In the genomic region with DNA sequence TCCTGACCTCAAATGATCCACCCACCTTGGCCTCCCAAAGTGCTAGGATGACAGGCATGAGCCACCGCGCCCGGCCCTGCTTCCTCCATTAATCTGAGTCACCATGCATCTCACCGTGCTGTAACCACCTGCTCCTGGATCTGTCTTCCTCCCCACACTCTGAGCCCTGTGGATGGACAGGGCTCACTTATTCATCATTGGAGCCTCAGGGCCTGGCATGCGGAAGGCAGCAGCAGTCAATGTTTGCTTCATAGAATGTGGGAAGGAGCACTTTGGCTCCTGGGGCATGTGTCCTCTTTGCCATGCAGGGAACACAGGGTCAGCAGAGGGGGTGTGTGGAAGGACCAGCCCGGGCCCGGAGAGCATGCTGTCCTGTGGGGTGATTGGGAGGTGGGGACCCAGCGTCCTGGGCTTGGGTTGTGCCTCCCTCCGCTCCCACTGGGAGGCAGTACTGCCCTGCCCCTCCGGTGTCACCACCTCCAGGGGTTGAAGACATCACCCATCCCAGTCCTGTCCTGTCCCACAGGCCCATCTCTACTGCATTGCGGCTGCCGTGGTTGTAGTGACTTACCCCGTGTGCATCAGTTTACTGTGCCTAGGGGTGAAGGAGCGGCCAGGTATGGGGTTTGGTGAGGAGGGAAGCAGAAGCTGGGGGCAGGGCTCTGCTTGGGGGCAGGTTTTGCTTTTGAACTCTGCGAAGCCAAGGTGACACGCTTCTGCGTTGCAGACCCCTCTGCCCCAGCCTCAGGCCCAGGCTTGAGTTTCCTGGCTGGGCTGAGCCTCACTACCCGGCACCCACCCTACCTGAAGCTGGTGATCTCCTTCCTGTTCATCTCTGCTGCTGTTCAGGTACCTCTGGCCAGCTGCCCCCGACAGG, we compare ENCODE assay signal across 9 cellular contexts. TPM values are rescaled to one million over a fixed set of nuclear protein-coding genes. Genes with fewer than 3 reads are reported as not detected.
A peak's percentile ranks its signal among the peaks of the same experiment; 100 is the strongest.
DNase-seq lines count a peak whose midpoint lies in the region; ATAC-seq and TF ChIP-seq lines count a peak whose summit lies in the region.
"Had no signal": no experiment of that assay in that cellular context is flagged by ENCODE, and none has a peak within 500 bp of the region (broad histone marks: within the 10 kb centered on the region; RNA-seq: fewer than 3 reads in every experiment).

No MANE protein-coding gene starts in this region.

- no peak for TF ChIP-seq CTCF in CD4-positive, alpha-beta T cell (IDR thresholded peaks at IDR 0.05)
- TF ChIP-seq CTCF in HEK293 (tag by site-specific recombination; IDR thresholded peaks at IDR 0.05) (no peak), liver (IDR thresholded peaks at IDR 0.05; ENCODE audit: low read depth, low read length, missing input control) (peak; percentile 39)

- no peaks in the 10 kb centered on the region for H3K4me1 ChIP-seq in HEK293 (ENCODE audit: control insufficient read depth, insufficient read depth, low read length)
- H3K4me1 ChIP-seq in liver (ENCODE audit: control insufficient read depth in 4 of 4, insufficient read depth in 4 of 4, low read length in 3 of 4) = no peaks in the 10 kb centered on the region

- H3K9me3 ChIP-seq in CD4-positive, alpha-beta T cell (ENCODE audit: control insufficient read depth, low read length) = no peaks in the 10 kb centered on the region
- no peaks in the 10 kb centered on the region for H3K9me3 ChIP-seq in HEK293 (ENCODE audit: control insufficient read depth, insufficient read depth, low read depth, low read length)
- H3K9me3 ChIP-seq in liver (ENCODE audit: control insufficient read depth in 4 of 4, low read length in 3 of 4) = no peaks in the 10 kb centered on the region

- peaks cover 38% of the 10 kb centered on the region for H3K36me3 Mint-ChIP-seq in CD4-positive, alpha-beta T cell (ENCODE audit: low read depth)

- no peaks in the 10 kb centered on the region for H3K4me1 Mint-ChIP-seq in CD4-positive, alpha-beta T cell (ENCODE audit: low read depth)

- H3K27ac Mint-ChIP-seq in CD4-positive, alpha-beta T cell = no peak overlapping the region

- H3K4me3 Mint-ChIP-seq in CD4-positive, alpha-beta T cell = no peak overlapping the region

- intact Hi-C loops in CD4-positive, alpha-beta T cell (cut with DNase I, micrococcal nuclease) = no loop called here

- H3K36me3 ChIP-seq in HEK293 (ENCODE audit: control insufficient read depth in 2 of 2, insufficient read depth in 1 of 2, low read length in 2 of 2) (peaks cover 0 to 28% of the 10 kb centered on the region in 2 experiments; a peak in 2 of 3 replicates), liver (ENCODE audit: control insufficient read depth in 4 of 4, insufficient read depth in 3 of 4, low read depth in 1 of 4, low read length in 3 of 4) (peaks cover 0 to 5% (median 0%) of the 10 kb centered on the region in 4 donors)

- no peak overlapping the region for H3K27ac ChIP-seq in CD4-positive, alpha-beta T cell (ENCODE audit: low read depth, low read length)
- H3K27ac ChIP-seq in HEK293 (ENCODE audit: extremely low read depth, low read depth, low read length) (no peak overlapping the region), liver (ENCODE audit: low read depth in 1 of 2, low read length in 2 of 2) (no peak overlapping the region)
- H3K27ac ChIP-seq: SK-N-MC had no signal

- POLR2A ChIA-PET in CD4-positive, alpha-beta T cell (lab: Charles Lee) = no interaction called here
- POLR2A ChIA-PET in HEK293 (lab: Yijun Ruan, JAX) = interaction anchor here (0.5 to 1.6 kb wide), 2 partner anchors 26 to 355 kb away, joined by 5 to 7 read pairs; a partner anchor contains a TSS

- H3K4me3 ChIP-seq in HEK293 (ENCODE audit: low read depth, low read length) = no peak overlapping the region
- H3K4me3 ChIP-seq in liver (ENCODE audit: low read depth in 1 of 3, low read length in 3 of 3) = no peak overlapping the region
- H3K4me3 ChIP-seq: SK-N-MC had no signal

- no peak overlapping the region for H3K9ac ChIP-seq in liver (ENCODE audit: low read depth in 1 of 2, low read length in 2 of 2)

- CTCF ChIA-PET in CD4-positive, alpha-beta T cell (lab: Charles Lee) = no interaction called here
- CTCF ChIA-PET in HEK293 (lab: Yijun Ruan, JAX) = interaction anchor here (0.6 to 1.2 kb wide), 7 partner anchors 9 to 86 kb away, joined by 3 to 5 read pairs (median 3); a partner anchor contains a TSS

- H3K9me3 Mint-ChIP-seq in CD4-positive, alpha-beta T cell = no peaks in the 10 kb centered on the region

- TF ChIP-seq RAD21 in liver (IDR thresholded peaks at IDR 0.05) = peak; percentile 65 to 85

- no peaks in the 10 kb centered on the region for H3K27me3 Mint-ChIP-seq in CD4-positive, alpha-beta T cell

- ATAC-seq in CD4-positive, alpha-beta T cell (ENCODE audit: poor library complexity) = peak; percentile 56
- no peak for ATAC-seq in HG03095 (IDR thresholded peaks at IDR 0.05; ENCODE audit: unreplicated experiment)

- WGBS in liver = 80% methylated on average over 19 of the region's 19 CpGs

- no peaks in the 10 kb centered on the region for H3K27me3 ChIP-seq in CD4-positive, alpha-beta T cell (ENCODE audit: control insufficient read depth, insufficient read depth, low read length)
- no peaks in the 10 kb centered on the region for H3K27me3 ChIP-seq in liver (ENCODE audit: control insufficient read depth in 4 of 4, insufficient read depth in 4 of 4, low read length in 3 of 4)

- DNase-seq in CD4-positive, alpha-beta T cell = peak in 1 of 10 experiments; percentile 6
- DNase-seq in activated CD4-positive, alpha-beta T cell treated with anti-CD3 and anti-CD28 coated beads, Interleukin-2, amount 50 U/mL, for 48 hours = peak; percentile 29 to 38
- no peak for DNase-seq in NCI-H526 treated with DMSO at 0.1 percent for 48 hours (lab: John Stamatoyannopoulos, UW)
- DNase-seq in GF-D8 (lab: John Stamatoyannopoulos, UW) = no peak
- DNase-seq in NCI-H187 treated with DMSO at 0.1 percent for 48 hours (lab: John Stamatoyannopoulos, UW) = no peak

TF ChIP-seq in HEK293, 187 proteins besides CTCF, POLR2A, EP300 and RAD21:
- TF ChIP-seq ZNF521 (tag by site-specific recombination; IDR thresholded peaks at IDR 0.05) = no peak
- no peak for TF ChIP-seq ZNF596 (tag by site-specific recombination; IDR thresholded peaks at IDR 0.05)
- peak; percentile 41; the same call in 1 of the 2 replicates for TF ChIP-seq ZBTB17 (tag by site-specific recombination; IDR thresholded peaks at IDR 0.05)
- TF ChIP-seq ZNF654 (tag by site-specific recombination; IDR thresholded peaks at IDR 0.05; ENCODE audit: low read depth) = 0 out of 2 replicates have a peak, but pooled peaks have one; percentile 10
- no peak for TF ChIP-seq ZNF558 (tag by site-specific recombination; IDR thresholded peaks at IDR 0.05)
- TF ChIP-seq KLF7 (tag by site-specific recombination; IDR thresholded peaks at IDR 0.05; ENCODE audit: borderline replicate concordance) = no peak
- no peak for TF ChIP-seq MEIS1 (CRISPR knock-in tag; IDR thresholded peaks at IDR 0.05; ENCODE audit: borderline replicate concordance)
- no peak for TF ChIP-seq ZNF626 (tag by site-specific recombination; IDR thresholded peaks at IDR 0.05)
- TF ChIP-seq ZNF341 (tag by site-specific recombination; IDR thresholded peaks at IDR 0.05; ENCODE audit: low read depth) = no peak

TF ChIP-seq in liver, 16 proteins besides CTCF, POLR2A, EP300 and RAD21:
- TF ChIP-seq, protein P1, sequence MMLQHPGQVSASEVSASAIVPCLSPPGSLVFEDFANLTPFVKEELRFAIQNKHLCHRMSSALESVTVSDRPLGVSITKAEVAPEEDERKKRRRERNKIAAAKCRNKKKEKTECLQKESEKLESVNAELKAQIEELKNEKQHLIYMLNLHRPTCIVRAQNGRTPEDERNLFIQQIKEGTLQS (IDR thresholded peaks at IDR 0.05) = no peak
- TF ChIP-seq FOXA1 (IDR thresholded peaks at IDR 0.05) (no peak), EGR1 (IDR thresholded peaks at IDR 0.05; ENCODE audit: low read depth in 2 of 2) (no peak), NR2F2 (IDR thresholded peaks at IDR 0.05) (no peak), HNF4A (conservative IDR thresholded peaks at IDR 0.05) (no peak), YY1 (IDR thresholded peaks at IDR 0.05) (no peak)
- TF ChIP-seq, protein P2, sequence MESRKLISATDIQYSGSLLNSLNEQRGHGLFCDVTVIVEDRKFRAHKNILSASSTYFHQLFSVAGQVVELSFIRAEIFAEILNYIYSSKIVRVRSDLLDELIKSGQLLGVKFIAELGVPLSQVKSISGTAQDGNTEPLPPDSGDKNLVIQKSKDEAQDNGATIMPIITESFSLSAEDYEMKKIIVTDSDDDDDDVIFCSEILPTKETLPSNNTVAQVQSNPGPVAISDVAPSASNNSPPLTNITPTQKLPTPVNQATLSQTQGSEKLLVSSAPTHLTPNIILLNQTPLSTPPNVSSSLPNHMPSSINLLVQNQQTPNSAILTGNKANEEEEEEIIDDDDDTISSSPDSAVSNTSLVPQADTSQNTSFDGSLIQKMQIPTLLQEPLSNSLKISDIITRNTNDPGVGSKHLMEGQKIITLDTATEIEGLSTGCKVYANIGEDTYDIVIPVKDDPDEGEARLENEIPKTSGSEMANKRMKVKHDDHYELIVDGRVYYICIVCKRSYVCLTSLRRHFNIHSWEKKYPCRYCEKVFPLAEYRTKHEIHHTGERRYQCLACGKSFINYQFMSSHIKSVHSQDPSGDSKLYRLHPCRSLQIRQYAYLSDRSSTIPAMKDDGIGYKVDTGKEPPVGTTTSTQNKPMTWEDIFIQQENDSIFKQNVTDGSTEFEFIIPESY (IDR thresholded peaks at IDR 0.05) = no peak
TF ChIP-seq in liver: peak in this region for 0.

RNA-seq across cellular contexts. Expression of a gene that starts 11.5 kb away (rescaled TPM):
- under 1 TPM; 0.28 to 0.30 TPM for total RNA-seq in CD4-positive, alpha-beta T cell
- total RNA-seq in liver = 10 to 100 TPM in 1 of 2 donors, under 1 TPM in 1; 0.08 to 26.1 TPM
- under 1 TPM; 0.02 to 0.36 TPM for polyA plus RNA-seq in liver

RNA-seq across cellular contexts. Expression of a gene that starts 25.8 kb away (rescaled TPM):
- 1 to 10 TPM; 1.4 to 2.0 TPM for total RNA-seq in CD4-positive, alpha-beta T cell
- 1 to 10 TPM; 6.0 TPM for total RNA-seq in liver
- polyA plus RNA-seq in liver = 1 to 10 TPM; 2.0 to 2.9 TPM

RNA-seq across cellular contexts. Expression of a gene that starts 28.2 kb away (rescaled TPM):
- total RNA-seq in CD4-positive, alpha-beta T cell = under 1 TPM in 1 of 2 experiments, not detected in 1; 0.47 TPM
- 10 to 100 TPM in 1 of 2 donors, 1 to 10 TPM in 1; 3.6 to 23.6 TPM for total RNA-seq in liver
- 10 to 100 TPM in 1 of 2 donors, 1 to 10 TPM in 1; 7.8 to 15.3 TPM for polyA plus RNA-seq in liver

RNA-seq across cellular contexts. Expression of a gene that starts 54.8 kb away (rescaled TPM):
- total RNA-seq in CD4-positive, alpha-beta T cell = 10 to 100 TPM; 59.8 to 62.6 TPM
- 10 to 100 TPM; 31.0 to 86.6 TPM for total RNA-seq in liver
- 100 to 1,000 TPM in 1 of 2 donors, 10 to 100 TPM in 1; 64.6 to 104 TPM for polyA plus RNA-seq in liver

Comparison
In these comparisons a context has a peak if more than half of its experiments do, and no peak if none do; other contexts are left out.
1. DNase-seq: peak in activated CD4-positive, alpha-beta T cell treated with anti-CD3 and anti-CD28 coated beads, Interleukin-2, amount 50 U/mL, for 48 hours (2 of 2); none in NCI-H526 treated with DMSO at 0.1 percent for 48 hours (single experiment), GF-D8 (single experiment) and NCI-H187 treated with DMSO at 0.1 percent for 48 hours (single experiment).